ENCODE assay signal across 11 cellular contexts in the genomic region with DNA sequence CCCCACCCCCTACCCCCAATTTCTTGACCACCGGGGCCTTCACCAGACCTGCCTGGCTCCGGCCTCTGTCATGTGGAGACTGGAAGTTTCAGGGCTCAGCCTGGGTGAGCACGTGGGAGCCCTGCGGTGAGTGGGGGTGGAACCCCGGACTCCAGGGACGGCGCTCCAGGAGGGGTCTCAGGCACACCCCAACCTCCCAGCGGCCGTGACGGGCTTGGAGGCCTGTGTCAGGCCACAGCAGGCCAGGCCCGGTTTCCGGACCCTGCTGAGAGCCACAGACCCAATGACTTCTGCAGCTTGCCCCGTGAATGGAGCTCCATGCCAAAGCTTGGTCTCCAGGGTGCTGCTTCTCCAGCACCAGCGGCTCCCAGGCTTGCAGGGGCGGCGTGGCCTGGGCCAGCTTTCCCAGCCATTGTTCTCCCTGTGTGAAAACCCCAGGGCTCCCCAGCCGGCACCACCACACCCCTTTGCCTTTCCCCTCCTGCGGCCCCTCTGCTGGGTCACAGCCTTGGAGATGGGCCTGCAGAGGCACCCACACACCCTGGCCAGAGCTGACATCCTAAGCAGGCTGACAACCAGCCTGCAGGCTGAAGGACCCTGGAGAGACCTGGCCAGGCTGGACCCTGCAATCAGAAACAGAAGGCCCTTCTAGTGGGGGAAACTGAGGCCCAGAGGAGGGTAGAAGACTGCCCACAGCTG.
DNase-seq lines count a peak whose midpoint lies in the region; ATAC-seq, FAIRE-seq and TF ChIP-seq lines count a peak whose summit lies in the region.
"Had no signal": no experiment of that assay in that cellular context is flagged by ENCODE, and none has a peak within 500 bp of the region (broad histone marks: within the 10 kb centered on the region; RNA-seq: fewer than 3 reads in every experiment).

No MANE protein-coding gene starts in this region.

- CTCF ChIA-PET in activated naive CD4-positive, alpha-beta T cell treated with anti-CD3 and anti-CD28 coated beads, Interleukin-2, amount 10 ng/mL, durations not matched to agents 7 days and 5 days (lab: Charles Lee) = no interaction called here
- CTCF ChIA-PET in activated naive CD4-positive, alpha-beta T cell treated with anti-CD3 and anti-CD28 coated beads for 36 hours (lab: Charles Lee) = interaction anchor here (0.6 to 1.4 kb wide), 2 partner anchors 27 to 63 kb away, joined by 3 read pairs; no protein-coding TSS in a partner anchor

- peaks cover 16% of the 10 kb centered on the region for H3K9me3 Mint-ChIP-seq in activated naive CD4-positive, alpha-beta T cell treated with anti-CD3 and anti-CD28 coated beads, Interleukin-2, amount 10 ng/mL, durations not matched to agents 7 days and 5 days
- peaks cover 10% of the 10 kb centered on the region for H3K9me3 Mint-ChIP-seq in activated naive CD4-positive, alpha-beta T cell treated with anti-CD3 and anti-CD28 coated beads for 36 hours
- peaks cover 10% of the 10 kb centered on the region for H3K9me3 Mint-ChIP-seq in activated naive CD8-positive, alpha-beta T cell treated with anti-CD3 and anti-CD28 coated beads, Interleukin-2, amount 10 ng/mL, durations not matched to agents 7 days and 5 days
- peaks cover 9% of the 10 kb centered on the region for H3K9me3 Mint-ChIP-seq in memory B cell

- intact Hi-C loops in activated naive CD4-positive, alpha-beta T cell treated with anti-CD3 and anti-CD28 coated beads for 36 hours (cut with micrococcal nuclease) = no loop called here

- ATAC-seq in activated naive CD8-positive, alpha-beta T cell treated with anti-CD3 and anti-CD28 coated beads, Interleukin-2, amount 10 ng/mL, durations not matched to agents 7 days and 5 days (ENCODE audit: low read depth) = no peak
- ATAC-seq in memory B cell (ENCODE audit: low read depth) = no peak
- no peak for ATAC-seq in HG03342 (IDR thresholded peaks at IDR 0.05; ENCODE audit: unreplicated experiment)
- no peak for ATAC-seq in GM21723 (IDR thresholded peaks at IDR 0.05; ENCODE audit: unreplicated experiment)

- no peak for TF ChIP-seq CTCF in D721Med (IDR thresholded peaks at IDR 0.05; ENCODE audit: insufficient read depth, missing control alignments)

- no peaks in the 10 kb centered on the region for H3K27me3 Mint-ChIP-seq in activated naive CD4-positive, alpha-beta T cell treated with anti-CD3 and anti-CD28 coated beads, Interleukin-2, amount 10 ng/mL, durations not matched to agents 7 days and 5 days
- H3K27me3 Mint-ChIP-seq in activated naive CD4-positive, alpha-beta T cell treated with anti-CD3 and anti-CD28 coated beads for 36 hours (ENCODE audit: low read depth) = no peaks in the 10 kb centered on the region
- no peaks in the 10 kb centered on the region for H3K27me3 Mint-ChIP-seq in activated naive CD8-positive, alpha-beta T cell treated with anti-CD3 and anti-CD28 coated beads, Interleukin-2, amount 10 ng/mL, durations not matched to agents 7 days and 5 days
- peaks cover 1% of the 10 kb centered on the region for H3K27me3 Mint-ChIP-seq in memory B cell

- POLR2A ChIA-PET in activated naive CD8-positive, alpha-beta T cell treated with anti-CD3 and anti-CD28 coated beads, Interleukin-2, amount 10 ng/mL, durations not matched to agents 7 days and 5 days (lab: Charles Lee) = no interaction called here

- DNase-seq in activated naive CD4-positive, alpha-beta T cell treated with anti-CD3 and anti-CD28 coated beads, Interleukin-2, amount 10 ng/mL, durations not matched to agents 7 days and 5 days = no peak
- no peak for DNase-seq in activated naive CD4-positive, alpha-beta T cell treated with anti-CD3 and anti-CD28 coated beads for 36 hours
- peak; percentile 37 for DNase-seq in activated naive CD8-positive, alpha-beta T cell treated with anti-CD3 and anti-CD28 coated beads, Interleukin-2, amount 10 ng/mL, durations not matched to agents 7 days and 5 days
- DNase-seq in memory B cell (ENCODE audit: low spot score in 2 of 2) (no peak), ureter (ENCODE audit: low spot score) (peak; percentile 40), D721Med (ENCODE audit: insufficient read length, low spot score) (no peak)
- DNase-seq: IMR-90, NCI-H1417 had no signal

- peak overlapping the region; percentile 69 for H3K4me3 Mint-ChIP-seq in activated naive CD4-positive, alpha-beta T cell treated with anti-CD3 and anti-CD28 coated beads, Interleukin-2, amount 10 ng/mL, durations not matched to agents 7 days and 5 days
- H3K4me3 Mint-ChIP-seq in activated naive CD4-positive, alpha-beta T cell treated with anti-CD3 and anti-CD28 coated beads for 36 hours = no peak overlapping the region
- H3K4me3 Mint-ChIP-seq in activated naive CD8-positive, alpha-beta T cell treated with anti-CD3 and anti-CD28 coated beads, Interleukin-2, amount 10 ng/mL, durations not matched to agents 7 days and 5 days = peak overlapping the region; percentile 83
- peak overlapping the region; percentile 51 for H3K4me3 Mint-ChIP-seq in memory B cell

- no peak for FAIRE-seq in D721Med (lab: Jason Lieb, UNC)
- FAIRE-seq: G401.6 had no signal

- H3K36me3 Mint-ChIP-seq in activated naive CD4-positive, alpha-beta T cell treated with anti-CD3 and anti-CD28 coated beads, Interleukin-2, amount 10 ng/mL, durations not matched to agents 7 days and 5 days = peaks cover 20% of the 10 kb centered on the region
- H3K36me3 Mint-ChIP-seq in activated naive CD4-positive, alpha-beta T cell treated with anti-CD3 and anti-CD28 coated beads for 36 hours (ENCODE audit: low read depth) = peaks cover 3% of the 10 kb centered on the region
- peaks cover 7% of the 10 kb centered on the region for H3K36me3 Mint-ChIP-seq in activated naive CD8-positive, alpha-beta T cell treated with anti-CD3 and anti-CD28 coated beads, Interleukin-2, amount 10 ng/mL, durations not matched to agents 7 days and 5 days
- peaks cover 10% of the 10 kb centered on the region for H3K36me3 Mint-ChIP-seq in memory B cell

- peak overlapping the region; percentile 96 for H3K27ac Mint-ChIP-seq in activated naive CD4-positive, alpha-beta T cell treated with anti-CD3 and anti-CD28 coated beads, Interleukin-2, amount 10 ng/mL, durations not matched to agents 7 days and 5 days
- H3K27ac Mint-ChIP-seq in activated naive CD4-positive, alpha-beta T cell treated with anti-CD3 and anti-CD28 coated beads for 36 hours = no peak overlapping the region
- H3K27ac Mint-ChIP-seq in activated naive CD8-positive, alpha-beta T cell treated with anti-CD3 and anti-CD28 coated beads, Interleukin-2, amount 10 ng/mL, durations not matched to agents 7 days and 5 days = peak overlapping the region; percentile 96
- H3K27ac Mint-ChIP-seq in memory B cell = no peak overlapping the region

- H3K4me1 Mint-ChIP-seq in activated naive CD4-positive, alpha-beta T cell treated with anti-CD3 and anti-CD28 coated beads, Interleukin-2, amount 10 ng/mL, durations not matched to agents 7 days and 5 days = peaks cover 71% of the 10 kb centered on the region
- peaks cover 70% of the 10 kb centered on the region for H3K4me1 Mint-ChIP-seq in activated naive CD4-positive, alpha-beta T cell treated with anti-CD3 and anti-CD28 coated beads for 36 hours (ENCODE audit: low read depth)
- H3K4me1 Mint-ChIP-seq in activated naive CD8-positive, alpha-beta T cell treated with anti-CD3 and anti-CD28 coated beads, Interleukin-2, amount 10 ng/mL, durations not matched to agents 7 days and 5 days = peaks cover 36% of the 10 kb centered on the region
- peaks cover 33% of the 10 kb centered on the region for H3K4me1 Mint-ChIP-seq in memory B cell

Comparison
In these comparisons a context has a peak if more than half of its experiments do, and no peak if none do; other contexts are left out.
1. H3K27ac Mint-ChIP-seq: peak in activated naive CD4-positive, alpha-beta T cell treated with anti-CD3 and anti-CD28 coated beads, Interleukin-2, amount 10 ng/mL, durations not matched to agents 7 days and 5 days (single experiment) and activated naive CD8-positive, alpha-beta T cell treated with anti-CD3 and anti-CD28 coated beads, Interleukin-2, amount 10 ng/mL, durations not matched to agents 7 days and 5 days (single experiment); none in activated naive CD4-positive, alpha-beta T cell treated with anti-CD3 and anti-CD28 coated beads for 36 hours (single experiment) and memory B cell (single experiment).
2. DNase-seq: peak in activated naive CD8-positive, alpha-beta T cell treated with anti-CD3 and anti-CD28 coated beads, Interleukin-2, amount 10 ng/mL, durations not matched to agents 7 days and 5 days (single experiment) and ureter (single experiment); none in activated naive CD4-positive, alpha-beta T cell treated with anti-CD3 and anti-CD28 coated beads, Interleukin-2, amount 10 ng/mL, durations not matched to agents 7 days and 5 days (single experiment), activated naive CD4-positive, alpha-beta T cell treated with anti-CD3 and anti-CD28 coated beads for 36 hours (single experiment), memory B cell (0 of 2) and D721Med (single experiment).